17 cellular contexts compared by ENCODE assay signal in the genomic region with DNA sequence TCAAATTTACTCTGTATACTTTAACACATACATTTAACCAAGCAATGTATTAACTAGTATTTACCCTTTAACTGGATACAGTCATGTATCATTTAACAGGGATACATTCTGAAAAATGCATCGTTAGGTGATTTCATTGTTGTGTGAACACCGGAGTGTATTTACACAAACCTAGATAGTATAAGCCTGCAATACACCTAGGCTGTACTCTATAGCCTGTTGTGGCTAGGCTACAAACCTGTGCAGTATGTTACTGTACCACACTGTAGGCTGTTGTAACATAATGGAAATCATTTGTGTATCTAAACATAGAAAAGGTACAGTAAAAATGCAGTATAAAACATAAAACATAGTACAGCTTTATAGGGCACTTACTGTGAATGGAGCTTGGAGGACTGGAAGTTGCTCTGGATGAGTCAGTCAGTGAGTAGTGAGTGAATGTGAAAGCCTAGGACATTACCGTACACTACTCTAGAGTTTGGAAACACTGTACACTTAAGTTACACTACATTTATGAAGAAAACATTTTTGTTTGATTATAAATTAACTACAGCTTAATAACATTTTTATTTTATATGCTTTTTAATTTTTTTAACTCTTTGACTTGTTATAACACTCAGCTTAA. TPM values are rescaled to one million over a fixed set of nuclear protein-coding genes. Genes with fewer than 3 reads are reported as not detected.
DNase-seq lines count a peak whose midpoint lies in the region; TF ChIP-seq lines count a peak whose summit lies in the region.
"Had no signal": no experiment of that assay in that cellular context is flagged by ENCODE, and none has a peak within 500 bp of the region (broad histone marks: within the 10 kb centered on the region; RNA-seq: fewer than 3 reads in every experiment).

No MANE protein-coding gene starts in this region.

- POLR2A ChIA-PET in SK-N-SH (lab: Yijun Ruan, JAX) = no interaction called here

- no peak overlapping the region for H3K4me2 ChIP-seq in SK-N-SH

- H3F3A ChIP-seq in SK-N-SH (replicated peaks; ENCODE audit: insufficient read depth) = peaks cover 11% of the 10 kb centered on the region

- no peak for TF ChIP-seq CTCF in SK-N-SH (IDR thresholded peaks at IDR 0.05)
- TF ChIP-seq CTCF in transverse colon (IDR thresholded peaks at IDR 0.05) = no peak

- in situ Hi-C loops in HAP-1 (cut with MboI; ENCODE audit: low sequenced_read_pairs) = no loop called here
- in situ Hi-C loops in transverse colon (cut with MboI; ENCODE audit: low pct_ligation_motif_present in 1 of 4, low pct_unique_long_range_greater_than_20kb in 1 of 4, low sequenced_read_pairs in 3 of 4) = no loop called here

- CTCF ChIA-PET in SK-N-SH (lab: Yijun Ruan, JAX) = no interaction called here

- DNase-seq in ELR (ENCODE audit: low read depth) = peak; percentile 79
- no peak for DNase-seq in SK-N-SH
- DNase-seq in fibroblast of gingiva (ENCODE audit: low read depth) = peak; percentile 56
- peak; percentile 48 for DNase-seq in skeletal muscle cell (ENCODE audit: low read depth)
- no peak for DNase-seq in HAP-1 (ENCODE audit: low spot score in 2 of 2)
- DNase-seq in NCI-H82 treated with DMSO at 0.1 percent for 48 hours (lab: John Stamatoyannopoulos, UW; ENCODE audit: unreplicated experiment) = no peak
- no peak for DNase-seq in transverse colon
- DNase-seq: activated CD4-positive, CD25-positive, alpha-beta regulatory T cell; activated naive CD4-positive, alpha-beta T cell; C1 segment of cervical spinal cord; H7; islet precursor cell; midbrain; NCI-H187 treated with DMSO at 0.1 percent for 48 hours; NCI-H774; stimulated activated CD4-positive, alpha-beta T cell treated with anti-CD3 and anti-CD28 coated beads, Interleukin-1b, Interleukin-23, amount 100 ng/mL, for 48 hours had no signal

- 56% methylated on average over 3 of the region's 3 CpGs for WGBS in SK-N-SH (ENCODE audit: low lambda C conversion rate)
- 69 to 76% methylated on average over 3 of the region's 3 CpGs for WGBS in transverse colon (ENCODE audit: low coverage in 1 of 2), 2 donors

- H3K4me1 ChIP-seq in SK-N-SH (ENCODE audit: control insufficient read depth in 1 of 2, insufficient read depth in 2 of 2, low read depth in 1 of 2, low read length in 1 of 2) = peaks cover 8 to 28% of the 10 kb centered on the region in 2 experiments
- H3K4me1 ChIP-seq in HAP-1 = no peaks in the 10 kb centered on the region
- H3K4me1 ChIP-seq in transverse colon = peaks cover 0 to 4% (median 0%) of the 10 kb centered on the region in 4 donors
- H3K4me1 ChIP-seq: right atrium auricular region had no signal

- H3K79me2 ChIP-seq in SK-N-SH (ENCODE audit: insufficient read depth) = no peaks in the 10 kb centered on the region

- H3K27ac ChIP-seq in SK-N-SH (ENCODE audit: low read depth in 2 of 2, low read length in 1 of 2) = peak overlapping the region in 1 of 2 experiments; percentile 45; a peak in 1 of 4 replicates
- H3K27ac ChIP-seq in transverse colon = no peak overlapping the region
- H3K27ac ChIP-seq: right atrium auricular region had no signal

- no peak for TF ChIP-seq POLR2A in transverse colon (IDR thresholded peaks at IDR 0.05)

- no peak for TF ChIP-seq RAD21 in SK-N-SH (IDR thresholded peaks at IDR 0.05; ENCODE audit: low read length)

- H3K4me3 ChIP-seq in SK-N-SH (ENCODE audit: low read depth in 2 of 2, low read length in 1 of 2) = no peak overlapping the region
- no peak overlapping the region for H3K4me3 ChIP-seq in skeletal muscle cell (ENCODE audit: low read depth, low read length)
- no peak overlapping the region for H3K4me3 ChIP-seq in HAP-1
- no peak overlapping the region for H3K4me3 ChIP-seq in transverse colon
- H3K4me3 ChIP-seq: right atrium auricular region had no signal

- H4K20me1 ChIP-seq in SK-N-SH (ENCODE audit: insufficient read depth) = no peaks in the 10 kb centered on the region

- H3K27me3 ChIP-seq in SK-N-SH (ENCODE audit: insufficient read depth) = no peaks in the 10 kb centered on the region
- H3K27me3 ChIP-seq in HAP-1 (ENCODE audit: low read depth) = 0 out of 2 replicates have a peak, but pooled peaks cover 2% of the 10 kb centered on the region
- no peaks in the 10 kb centered on the region for H3K27me3 ChIP-seq in transverse colon
- H3K27me3 ChIP-seq: right atrium auricular region had no signal

- peak overlapping the region; percentile 50; the same call in 1 of the 2 replicates for H2AFZ ChIP-seq in SK-N-SH (ENCODE audit: low read depth)

- no peaks in the 10 kb centered on the region for H3K36me3 ChIP-seq in SK-N-SH (replicated peaks in 1 of 2; ENCODE audit: control insufficient read depth in 1 of 2, insufficient read depth in 2 of 2, low read length in 1 of 2)
- no peaks in the 10 kb centered on the region for H3K36me3 ChIP-seq in HAP-1 (replicated peaks)
- no peaks in the 10 kb centered on the region for H3K36me3 ChIP-seq in transverse colon
- H3K36me3 ChIP-seq: right atrium auricular region had no signal

- no peak overlapping the region for H3K9ac ChIP-seq in SK-N-SH

- TF ChIP-seq EP300 in SK-N-SH (IDR thresholded peaks at IDR 0.05; ENCODE audit: borderline replicate concordance in 1 of 2, low read depth in 1 of 2, low read length in 1 of 2) (no peak), transverse colon (IDR thresholded peaks at IDR 0.05; ENCODE audit: low read depth) (no peak)

- no peaks in the 10 kb centered on the region for H3K9me3 ChIP-seq in SK-N-SH
- H3K9me3 ChIP-seq in HAP-1 = no peaks in the 10 kb centered on the region
- no peaks in the 10 kb centered on the region for H3K9me3 ChIP-seq in transverse colon
- H3K9me3 ChIP-seq: right atrium auricular region had no signal

- no peaks in the 10 kb centered on the region for H3K9me2 ChIP-seq in SK-N-SH

- intact Hi-C loops in transverse colon (cut with DNase I; ENCODE audit: low total_unique reads) = no loop called here

TF ChIP-seq in SK-N-SH, 30 proteins besides CTCF, POLR2A, EP300 and RAD21:
- TF ChIP-seq FOSL2 (IDR thresholded peaks at IDR 0.05; ENCODE audit: borderline replicate concordance, low read depth) (peak; percentile 47; the same call in 1 of the 2 replicates), TCF12 (IDR thresholded peaks at IDR 0.05) (no peak)
TF ChIP-seq in SK-N-SH: peak in this region for 1.

RNA-seq across cellular contexts. Expression of gene RGS4, which starts 21.3 kb away (rescaled TPM):
- polyA plus RNA-seq in SK-N-SH (2012; rRNA removed) = 124 and 193 TPM in 2 replicates
- 212 and 232 TPM in 2 replicates for polyA plus RNA-seq in SK-N-SH (2012; cell fraction: cytosol; rRNA removed)
- polyA plus RNA-seq in SK-N-SH (2012; cell fraction: nucleus; rRNA removed) = 79.0 and 164 TPM in 2 replicates
- 1 to 10 TPM in 3 of 4 donors, under 1 TPM in 1; 0.37 to 2.2 (median 1.8) TPM for total RNA-seq in transverse colon

Comparison
In these comparisons a context has a peak if more than half of its experiments do, and no peak if none do; other contexts are left out.
1. DNase-seq: peak in ELR (single experiment), fibroblast of gingiva (single experiment) and skeletal muscle cell (single experiment); none in SK-N-SH (single experiment), HAP-1 (0 of 2), NCI-H82 treated with DMSO at 0.1 percent for 48 hours (single experiment) and transverse colon (single experiment).